ENCODE assay signal across 8 cellular contexts in genomic region chr20:31833130-31833930, GRCh38. TPM values are rescaled to one million over a fixed set of nuclear protein-coding genes. Genes with fewer than 3 reads are reported as not detected.
DNase-seq lines count a peak whose midpoint lies in the region; ATAC-seq and TF ChIP-seq lines count a peak whose summit lies in the region.

No MANE protein-coding gene starts in this region.

- ATAC-seq in HG03520 (IDR thresholded peaks at IDR 0.05; ENCODE audit: unreplicated experiment) (no peak), GM19452 (IDR thresholded peaks at IDR 0.05; ENCODE audit: unreplicated experiment) (no peak)

- H3K4me3 Mint-ChIP-seq in osteocyte (ENCODE audit: unreplicated experiment) = no peak overlapping the region

- H3K4me1 ChIP-seq in esophagus squamous epithelium = peaks cover 3 to 23% (median 19%) of the 10 kb centered on the region in 3 donors

- H3K4me1 Mint-ChIP-seq in osteocyte (ENCODE audit: unreplicated experiment) = peaks cover 3% of the 10 kb centered on the region

- TF ChIP-seq CTCF in esophagus squamous epithelium (IDR thresholded peaks at IDR 0.05) (peak in 5 of 6 experiments; percentile 45 to 72 (median 54)), osteocyte (IDR thresholded peaks at IDR 0.05) (peak; percentile 85)

- H3K36me3 Mint-ChIP-seq in osteocyte (ENCODE audit: unreplicated experiment) = no peaks in the 10 kb centered on the region

- H3K27ac ChIP-seq in esophagus squamous epithelium = no peak overlapping the region

- no peak for TF ChIP-seq POLR2A in esophagus squamous epithelium (IDR thresholded peaks at IDR 0.05)

- peaks cover 0 to 18% (median 0%) of the 10 kb centered on the region in 4 donors for H3K27me3 ChIP-seq in esophagus squamous epithelium

- intact Hi-C loops in esophagus squamous epithelium (cut with DNase I) = no loop called here

- DNase-seq in NCI-H345 (lab: John Stamatoyannopoulos, UW) (peak; percentile 30), NCI-H345 treated with DMSO at 0.1 percent for 48 hours (lab: John Stamatoyannopoulos, UW; ENCODE audit: unreplicated experiment) (no peak), NCI-H460 (ENCODE audit: extremely low read depth, low read depth) (peak; percentile 52), esophagus squamous epithelium (lab: John Stamatoyannopoulos, UW) (no peak), osteocyte (ENCODE audit: extremely low spot score, unreplicated experiment) (no peak)
- peak; percentile 60 for DNase-seq in activated CD8-positive, alpha-beta memory T cell treated with anti-CD3 and anti-CD28 coated beads, Interleukin-2, amount 50 U/mL, for 4 hours

- no peak overlapping the region for H3K4me3 ChIP-seq in esophagus squamous epithelium

- H3K9me3 Mint-ChIP-seq in osteocyte (ENCODE audit: unreplicated experiment) = no peaks in the 10 kb centered on the region

- 35 to 41% methylated on average over 7 of the region's 14 CpGs for WGBS in esophagus squamous epithelium, 2 donors

- no peaks in the 10 kb centered on the region for H3K9me3 ChIP-seq in esophagus squamous epithelium

- H3K36me3 ChIP-seq in esophagus squamous epithelium = no peaks in the 10 kb centered on the region

- H3K27ac Mint-ChIP-seq in osteocyte (ENCODE audit: unreplicated experiment) = no peak overlapping the region

- H3K27me3 Mint-ChIP-seq in osteocyte (ENCODE audit: unreplicated experiment) = no peaks in the 10 kb centered on the region

RNA-seq across cellular contexts. Expression of gene FOXS1, which starts 12.1 kb away (rescaled TPM):
- not detected in 2 replicates for total RNA-seq in NCI-H460 (2014; rRNA removed; shearing (Covaris generic))
- not detected in 2 replicates for polyA plus RNA-seq in NCI-H460 (2014; cell fraction: nucleus; rRNA removed)
- total RNA-seq in esophagus squamous epithelium (under 1 TPM in 2 of 4 donors, not detected in 2; 0.32 to 0.38 TPM), osteocyte (11.8 and 13.6 TPM in 2 replicates)

RNA-seq across cellular contexts. Expression of gene MYLK2, which starts 14.2 kb away (rescaled TPM):
- total RNA-seq in NCI-H460 (2014; rRNA removed; shearing (Covaris generic)) = 0.10 TPM in 1 of 2 replicates, not detected in the other
- 0.06 and 1.1 TPM in 2 replicates for polyA plus RNA-seq in NCI-H460 (2014; cell fraction: nucleus; rRNA removed)
- total RNA-seq in esophagus squamous epithelium = under 1 TPM in 1 of 4 donors, not detected in 3; 0.38 TPM
- 0.10 and 0.27 TPM in 2 replicates for total RNA-seq in osteocyte

RNA-seq across cellular contexts. Expression of gene DUSP15, which starts 37.0 kb away (rescaled TPM):
- total RNA-seq in NCI-H460 (2014; rRNA removed; shearing (Covaris generic)) = not detected in 2 replicates
- not detected in 2 replicates for polyA plus RNA-seq in NCI-H460 (2014; cell fraction: nucleus; rRNA removed)
- total RNA-seq in esophagus squamous epithelium = under 1 TPM; 0.32 to 0.44 (median 0.38) TPM
- total RNA-seq in osteocyte = 2.1 and 3.2 TPM in 2 replicates

RNA-seq across cellular contexts. Expression of gene TTLL9, which starts 37.1 kb away (rescaled TPM):
- total RNA-seq in NCI-H460 (2014; rRNA removed; shearing (Covaris generic)) = not detected in 2 replicates
- not detected in 2 replicates for polyA plus RNA-seq in NCI-H460 (2014; cell fraction: nucleus; rRNA removed)
- under 1 TPM in 2 of 4 donors, not detected in 2; 0.09 to 0.38 TPM for total RNA-seq in esophagus squamous epithelium
- 0.18 and 0.24 TPM in 2 replicates for total RNA-seq in osteocyte

Comparison
In these comparisons a context has a peak if more than half of its experiments do, and no peak if none do; other contexts are left out.
1. DNase-seq: peak in NCI-H345 (single experiment), NCI-H460 (single experiment) and activated CD8-positive, alpha-beta memory T cell treated with anti-CD3 and anti-CD28 coated beads, Interleukin-2, amount 50 U/mL, for 4 hours (single experiment); none in NCI-H345 treated with DMSO at 0.1 percent for 48 hours (single experiment), esophagus squamous epithelium (single experiment) and osteocyte (single experiment).